ENCODE assay signal across 24 cellular contexts in the genomic region with DNA sequence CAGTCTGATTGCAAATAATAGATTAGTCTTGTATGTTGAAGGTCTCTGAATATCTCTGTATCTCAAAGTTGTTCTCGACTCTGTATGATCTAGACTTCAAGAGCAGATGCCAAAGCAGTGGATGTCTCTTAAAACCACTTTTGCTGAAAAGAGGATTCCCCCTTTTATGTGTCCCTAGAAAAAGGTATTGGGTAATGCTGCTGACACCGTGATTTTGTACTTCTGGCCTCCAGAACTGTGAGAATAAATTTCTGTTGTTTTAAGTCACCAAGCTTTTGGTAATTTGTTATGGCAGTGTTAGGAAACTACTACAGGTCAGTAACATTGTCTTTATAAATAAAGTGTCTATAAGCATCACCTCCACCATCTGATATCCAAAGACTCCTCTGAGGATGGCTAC.
"Had no signal": no experiment of that assay in that cellular context is flagged by ENCODE, and none has a peak within 500 bp of the region (broad histone marks: within the 10 kb centered on the region; RNA-seq: fewer than 3 reads in every experiment).

No MANE protein-coding gene starts in this region.

- H3K27me3 ChIP-seq: colonic mucosa, esophagus squamous epithelium, gastrocnemius medialis, heart right ventricle had no signal

- H3K27ac ChIP-seq: colonic mucosa, epithelial cell of prostate, esophagus squamous epithelium, gastrocnemius medialis, heart right ventricle, left ventricle myocardium inferior, lower lobe of right lung had no signal

- H3K4me3 ChIP-seq: colonic mucosa, esophagus squamous epithelium, gastrocnemius medialis, heart right ventricle, left ventricle myocardium inferior, lower lobe of right lung had no signal

- H3K9me3 ChIP-seq: colonic mucosa, esophagus squamous epithelium, gastrocnemius medialis, heart right ventricle, left ventricle myocardium inferior, lower lobe of right lung had no signal

- DNase-seq: colonic mucosa; cortex of kidney; effector CD8-positive, alpha-beta T cell; effector memory CD8-positive, alpha-beta T cell; endodermal cell; erythroblast; esophagus squamous epithelium; foreskin fibroblast; foreskin melanocyte; gastrocnemius medialis; glutamatergic neuron; head of caudate nucleus; heart right ventricle; hippocampal formation; left cardiac atrium; left ventricle myocardium inferior; lower lobe of right lung; mesendoderm; midbrain had no signal

- H3K36me3 ChIP-seq: colonic mucosa, esophagus squamous epithelium, gastrocnemius medialis, heart right ventricle, left ventricle myocardium inferior, lower lobe of right lung had no signal

- FAIRE-seq: endometrium, islet of Langerhans, keratinocyte had no signal

- ATAC-seq: effector memory CD8-positive, alpha-beta T cell; esophagus mucosa; gastrocnemius medialis; heart right ventricle; left cardiac atrium; lower lobe of right lung had no signal

- H3K4me1 ChIP-seq: colonic mucosa, gastrocnemius medialis, heart right ventricle, left ventricle myocardium inferior, lower lobe of right lung had no signal
